ENCODE assay signal across 8 cellular contexts in the genomic region with DNA sequence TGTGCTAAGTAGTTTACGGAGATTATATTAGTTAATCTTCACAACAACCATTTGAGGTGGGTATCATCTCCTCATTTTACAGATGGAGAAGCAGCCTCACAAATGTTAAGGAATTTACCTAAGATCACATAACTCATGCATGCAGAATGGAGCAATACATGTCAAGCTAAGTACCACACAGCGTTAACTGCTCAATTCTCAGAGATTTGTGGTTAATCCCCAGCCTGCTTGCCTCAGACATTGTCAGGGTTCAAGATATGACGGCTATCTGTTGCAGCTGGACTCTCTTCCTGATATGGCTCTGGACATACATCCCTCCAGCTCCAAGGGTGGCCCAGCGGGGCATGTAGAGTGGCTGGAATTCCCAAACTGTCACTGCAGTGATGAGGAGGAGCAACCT.
"Had no signal": no experiment of that assay in that cellular context is flagged by ENCODE, and none has a peak within 500 bp of the region (broad histone marks: within the 10 kb centered on the region; RNA-seq: fewer than 3 reads in every experiment).

No MANE protein-coding gene starts in this region.

- H3K9me3 Mint-ChIP-seq: HFFc6 had no signal

- H3K4me3 ChIP-seq: GM23248, HAP-1 had no signal

- FAIRE-seq: HTR-8/SVneo had no signal

- H3K9ac ChIP-seq: GM23248 had no signal

- H3K27ac Mint-ChIP-seq: HFFc6 had no signal

- ATAC-seq: HCT116 had no signal

- H2AFZ ChIP-seq: GM23248 had no signal

- H3K4me3 Mint-ChIP-seq: HFFc6 had no signal

- H3K9me3 ChIP-seq: HAP-1 had no signal

- H3K27ac ChIP-seq: GM23248 had no signal

- DNase-seq: GM23248, GOT3, H7, HFFc6, IMR-90 had no signal
